ENCODE assay signal across 8 cellular contexts in genomic region chr12:71754461-71755145, GRCh38. TPM values are rescaled to one million over a fixed set of nuclear protein-coding genes. Genes with fewer than 3 reads are reported as not detected.
DNase-seq lines count a peak whose midpoint lies in the region; ATAC-seq and TF ChIP-seq lines count a peak whose summit lies in the region.

Gene RAB21, plus strand, starts transcription at chr12:71754863. Its CDS starts 267 bp downstream, at chr12:71755130.

- peaks cover 0 to 6% (median 0%) of the 10 kb centered on the region in 3 experiments for H3K9me3 ChIP-seq in naive thymus-derived CD4-positive, alpha-beta T cell (ENCODE audit: control insufficient read depth in 2 of 3, low read length in 3 of 3)

- peaks cover 45% of the 10 kb centered on the region for H3K79me2 ChIP-seq in GM23338 (replicated peaks; ENCODE audit: insufficient read depth)

- no peaks in the 10 kb centered on the region for H3K27me3 ChIP-seq in GM23338 (ENCODE audit: insufficient read depth)
- no peaks in the 10 kb centered on the region for H3K27me3 ChIP-seq in naive thymus-derived CD4-positive, alpha-beta T cell (ENCODE audit: control insufficient read depth in 2 of 2, insufficient read depth in 2 of 2, low read length in 2 of 2)

- no peaks in the 10 kb centered on the region for H3K9me3 Mint-ChIP-seq in GM23338
- H3K9me3 Mint-ChIP-seq in naive thymus-derived CD4-positive, alpha-beta T cell = peaks cover 0 to 22% (median 7%) of the 10 kb centered on the region in 11 donors
- H3K9me3 Mint-ChIP-seq in stimulated activated naive B cell treated with anti-CD40 and anti-IgM and Interleukin-4, amounts not matched to agents 10 μg/mL and 1 μg/mL and 100 μg/mL, for 72 hours = peaks cover 0 to 5% of the 10 kb centered on the region in 2 donors

- CTCF ChIA-PET in naive thymus-derived CD4-positive, alpha-beta T cell (lab: Charles Lee) = interaction anchor here (1.1 kb wide), 1 partner anchor 9 kb away, joined by 3 read pairs; no protein-coding TSS in a partner anchor

- peak within 1 kb of the TSS; percentile 16 for H2AFZ ChIP-seq in GM23338

- intact Hi-C loops in naive thymus-derived CD4-positive, alpha-beta T cell (cut with micrococcal nuclease) = loop anchor here (1.0 to 10.0 kb wide), 6 partner anchors 68 to 1512 kb away; partner anchors contain the start of genes CNOT2 (in 2 of the 2), TBC1D15 (in 2 of the 2), TMEM19 (in 2 of the 2) and ZFC3H1 (in 2 of the 2)

- peak within 1 kb of the TSS; percentile 96 for H3K4me3 ChIP-seq in GM23338
- H3K4me3 ChIP-seq in naive thymus-derived CD4-positive, alpha-beta T cell (ENCODE audit: low read length) = peak within 1 kb of the TSS; percentile 70

- 0 out of 2 replicates have a peak within 1 kb of the TSS, but pooled peaks have one; percentile 41 for H3K27ac ChIP-seq in GM23338 (ENCODE audit: low read depth)
- peak within 1 kb of the TSS; percentile 100 for H3K27ac ChIP-seq in naive thymus-derived CD4-positive, alpha-beta T cell (ENCODE audit: low read depth, low read length)

- peaks cover 20% of the 10 kb centered on the region for H4K20me1 ChIP-seq in GM23338 (replicated peaks; ENCODE audit: insufficient read depth)

- H3K27me3 Mint-ChIP-seq in GM23338 (ENCODE audit: insufficient read depth, low read depth, poor library complexity) = peaks cover 9% of the 10 kb centered on the region
- peaks cover 0 to 32% (median 5%) of the 10 kb centered on the region in 5 donors for H3K27me3 Mint-ChIP-seq in naive thymus-derived CD4-positive, alpha-beta T cell
- H3K27me3 Mint-ChIP-seq in stimulated activated naive B cell treated with anti-CD40 and anti-IgM and Interleukin-4, amounts not matched to agents 10 μg/mL and 1 μg/mL and 100 μg/mL, for 72 hours = no peaks in the 10 kb centered on the region

- H3K4me3 Mint-ChIP-seq in GM23338 = peak within 1 kb of the TSS; percentile 92
- peak within 1 kb of the TSS; percentile 86 to 95 (median 94) for H3K4me3 Mint-ChIP-seq in naive thymus-derived CD4-positive, alpha-beta T cell
- H3K4me3 Mint-ChIP-seq in stimulated activated naive B cell treated with anti-CD40 and anti-IgM and Interleukin-4, amounts not matched to agents 10 μg/mL and 1 μg/mL and 100 μg/mL, for 72 hours = peak within 1 kb of the TSS; percentile 83 to 90

- H3K27ac Mint-ChIP-seq in GM23338 = peak within 1 kb of the TSS; percentile 86
- peak within 1 kb of the TSS; percentile 91 to 98 (median 95) for H3K27ac Mint-ChIP-seq in naive thymus-derived CD4-positive, alpha-beta T cell
- H3K27ac Mint-ChIP-seq in stimulated activated naive B cell treated with anti-CD40 and anti-IgM and Interleukin-4, amounts not matched to agents 10 μg/mL and 1 μg/mL and 100 μg/mL, for 72 hours = peak within 1 kb of the TSS; percentile 98

- ATAC-seq in GM23338 = peak; percentile 98
- ATAC-seq in naive thymus-derived CD4-positive, alpha-beta T cell = peak; percentile 94
- ATAC-seq in stimulated activated naive B cell treated with anti-CD40 and anti-IgM and Interleukin-4, amounts not matched to agents 10 μg/mL and 1 μg/mL and 100 μg/mL, for 72 hours (replicated peaks) = peak; percentile 85 to 91

- peaks cover 27% of the 10 kb centered on the region for H3K4me1 Mint-ChIP-seq in GM23338
- peaks cover 21 to 47% (median 43%) of the 10 kb centered on the region in 7 donors for H3K4me1 Mint-ChIP-seq in naive thymus-derived CD4-positive, alpha-beta T cell
- H3K4me1 Mint-ChIP-seq in stimulated activated naive B cell treated with anti-CD40 and anti-IgM and Interleukin-4, amounts not matched to agents 10 μg/mL and 1 μg/mL and 100 μg/mL, for 72 hours = peaks cover 6 to 32% of the 10 kb centered on the region in 2 donors

- peak within 1 kb of the TSS; percentile 91 for H3K4me2 ChIP-seq in GM23338

- peaks cover 30% of the 10 kb centered on the region for H3K36me3 Mint-ChIP-seq in GM23338 (ENCODE audit: low read depth)
- peaks cover 7 to 31% (median 26%) of the 10 kb centered on the region in 5 donors for H3K36me3 Mint-ChIP-seq in naive thymus-derived CD4-positive, alpha-beta T cell
- peaks cover 25 to 37% of the 10 kb centered on the region in 2 donors for H3K36me3 Mint-ChIP-seq in stimulated activated naive B cell treated with anti-CD40 and anti-IgM and Interleukin-4, amounts not matched to agents 10 μg/mL and 1 μg/mL and 100 μg/mL, for 72 hours

- DNase-seq in EL (peak; percentile 98), GM23338 (ENCODE audit: low spot score) (peak; percentile 99), LHCN-M2 (ENCODE audit: low read depth) (peak; percentile 96), RPMI8226 (peak; percentile 98), fibroblast of gingiva (ENCODE audit: low read depth) (peak; percentile 96)
- peak; percentile 97 for DNase-seq in activated T-helper 1 cell treated with anti-CD3 and anti-CD28 coated beads, Interleukin-2, amount 50 U/mL, for 16 hours (ENCODE audit: low read depth in 1 of 2, low spot score in 1 of 2)
- DNase-seq in naive thymus-derived CD4-positive, alpha-beta T cell = peak; percentile 95 to 99 (median 97)
- DNase-seq in stimulated activated naive B cell treated with anti-CD40 and anti-IgM and Interleukin-4, amounts not matched to agents 10 μg/mL and 1 μg/mL and 100 μg/mL, for 72 hours = peak; percentile 98

- no peaks in the 10 kb centered on the region; the same call in 1 of the 2 replicates for H3K36me3 ChIP-seq in GM23338 (ENCODE audit: insufficient read depth)
- H3K36me3 ChIP-seq in naive thymus-derived CD4-positive, alpha-beta T cell (ENCODE audit: control insufficient read depth in 2 of 3, insufficient read depth in 3 of 3, low read length in 3 of 3) = peaks cover 0 to 17% (median 2%) of the 10 kb centered on the region in 3 experiments

- POLR2A ChIA-PET in naive thymus-derived CD4-positive, alpha-beta T cell (lab: Charles Lee) = interaction anchor here (0.6 to 4.7 kb wide), 13 partner anchors 9 to 254 kb away, joined by 3 to 38 read pairs (median 4); partner anchors contain the start of genes TBC1D15, THAP2, TMEM19 and ZFC3H1

- no peaks in the 10 kb centered on the region for H3F3A ChIP-seq in GM23338 (replicated peaks; ENCODE audit: low read depth)

- TF ChIP-seq CTCF in GM23338 (conservative IDR thresholded peaks at IDR 0.05; ENCODE audit: low read depth in 2 of 2) = 0 out of 4 replicates have a peak, but pooled peaks of 1 of the 2 experiments have one; percentile 3

- peaks cover 29% of the 10 kb centered on the region for H3K4me1 ChIP-seq in GM23338 (ENCODE audit: insufficient read depth)
- H3K4me1 ChIP-seq in naive thymus-derived CD4-positive, alpha-beta T cell (ENCODE audit: control insufficient read depth in 2 of 2, insufficient read depth in 2 of 2, low read length in 2 of 2) = peaks cover 10 to 11% of the 10 kb centered on the region in 2 donors

- no peaks in the 10 kb centered on the region for H3K9me2 ChIP-seq in GM23338 (ENCODE audit: insufficient read depth)

TF ChIP-seq in GM23338, 12 proteins besides CTCF, POLR2A, EP300 and RAD21:
- TF ChIP-seq EZH2phosphoT487 (IDR thresholded peaks at IDR 0.05; ENCODE audit: unreplicated experiment) = no peak
- TF ChIP-seq EZH2 (IDR thresholded peaks at IDR 0.05; ENCODE audit: low read depth, unreplicated experiment) = no peak
- peak; percentile 96 for TF ChIP-seq POLR2AphosphoS5 (IDR thresholded peaks at IDR 0.05; ENCODE audit: low read depth)
- TF ChIP-seq ETS1 (IDR thresholded peaks at IDR 0.05) = peak; percentile 32; the same call in 1 of the 2 replicates
- TF ChIP-seq CREB1 (CRISPR knock-in tag; IDR thresholded peaks at IDR 0.05; ENCODE audit: low read depth) = peak; percentile 94
- TF ChIP-seq STAT1 (IDR thresholded peaks at IDR 0.05; ENCODE audit: unreplicated experiment) = no peak
- TF ChIP-seq REST (IDR thresholded peaks at IDR 0.05; ENCODE audit: unreplicated experiment) = no peak
- TF ChIP-seq ZNF114 (CRISPR knock-in tag; IDR thresholded peaks at IDR 0.05) = no peak
- TF ChIP-seq JUNB (IDR thresholded peaks at IDR 0.05; ENCODE audit: unreplicated experiment) = no peak

RNA-seq across cellular contexts. Expression of gene RAB21, which starts in this region (rescaled TPM):
- 9.9 and 27.2 TPM in 2 replicates for total RNA-seq in GM23338 (2014; rRNA removed; shearing (Covaris generic))
- polyA plus RNA-seq in GM23338 (2016; fragmentation: Nextera tagmentation; extraction: Ambion mirVana) = 9.8 and 12.2 TPM in 2 replicates
- 29.9 and 37.0 TPM in 2 replicates for total RNA-seq in LHCN-M2 (2014; rRNA removed)
- polyA plus RNA-seq in LHCN-M2 (2012) = 32.2 TPM
- 10 to 100 TPM; 53.6 to 81.7 (median 73.7) TPM for total RNA-seq in naive thymus-derived CD4-positive, alpha-beta T cell
- polyA plus RNA-seq in naive thymus-derived CD4-positive, alpha-beta T cell = 10 to 100 TPM; 21.8 to 29.0 TPM

Comparison
In these comparisons a context has a peak if more than half of its experiments do, and no peak if none do; other contexts are left out.
1. Peak in every context shown above with its lines: DNase-seq, ATAC-seq, H3K4me3 ChIP-seq and H3K27ac ChIP-seq.